12 cellular contexts compared by ENCODE assay signal in the genomic region with DNA sequence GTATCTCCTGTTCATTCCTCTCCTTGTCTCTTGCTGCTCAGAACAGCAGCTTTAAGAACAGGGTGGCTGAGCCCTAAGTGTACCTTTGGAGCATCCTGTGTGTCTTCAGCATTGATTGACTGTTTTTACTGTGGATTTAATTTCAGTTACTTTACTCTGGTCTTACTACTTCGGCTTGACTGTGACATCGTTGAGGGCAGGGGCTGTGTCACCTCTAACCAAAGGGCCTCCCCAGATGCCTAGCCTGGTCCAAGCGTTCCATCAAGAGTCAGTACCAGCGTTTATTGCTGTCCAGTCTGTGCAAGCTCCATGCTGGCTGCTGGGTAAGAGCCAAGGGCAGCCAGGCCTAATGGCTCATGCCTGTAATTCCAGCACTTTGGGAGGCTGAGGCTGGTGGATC.
A peak's percentile ranks its signal among the peaks of the same experiment; 100 is the strongest.
DNase-seq lines count a peak whose midpoint lies in the region; ATAC-seq and TF ChIP-seq lines count a peak whose summit lies in the region.
"Had no signal": no experiment of that assay in that cellular context is flagged by ENCODE, and none has a peak within 500 bp of the region (broad histone marks: within the 10 kb centered on the region; RNA-seq: fewer than 3 reads in every experiment).

No MANE protein-coding gene starts in this region.

- H3K27ac ChIP-seq in RWPE1 (peak overlapping the region; percentile 93), caudate nucleus (ENCODE audit: low read depth, low read length) (peak overlapping the region; percentile 34)
- H3K27ac ChIP-seq: cardiac muscle cell had no signal

- peak overlapping the region; percentile 43 for H3K4me3 Mint-ChIP-seq in activated T-cell treated with anti-CD3 and anti-CD28 coated beads, Interleukin-2, amount 50 U/mL, for 24 hours
- H3K4me3 Mint-ChIP-seq in stimulated activated effector memory CD8-positive, alpha-beta T cell treated with anti-CD3 and anti-CD28 coated beads, Interleukin-12 subunit alpha, Interleukin-12 subunit beta, amount 100 ng/mL, for 72 hours = peak overlapping the region; percentile 50
- H3K4me3 Mint-ChIP-seq: nephron progenitor cell had no signal

- H3K27me3 Mint-ChIP-seq in activated T-cell treated with anti-CD3 and anti-CD28 coated beads, Interleukin-2, amount 50 U/mL, for 24 hours = no peaks in the 10 kb centered on the region

- ATAC-seq in stimulated activated effector memory CD8-positive, alpha-beta T cell treated with anti-CD3 and anti-CD28 coated beads, Interleukin-12 subunit alpha, Interleukin-12 subunit beta, amount 100 ng/mL, for 72 hours = no peak
- ATAC-seq in HG02588 (IDR thresholded peaks at IDR 0.05; ENCODE audit: unreplicated experiment) = no peak
- ATAC-seq in HG03378 (IDR thresholded peaks at IDR 0.05; ENCODE audit: unreplicated experiment) = no peak
- no peak for ATAC-seq in HG03439 (IDR thresholded peaks at IDR 0.05; ENCODE audit: unreplicated experiment)

- DNase-seq in activated T-cell treated with anti-CD3 and anti-CD28 coated beads, Interleukin-2, amount 50 U/mL, for 24 hours = no peak
- DNase-seq in activated T-cell treated with anti-CD3 and anti-CD28 coated beads, Interleukin-2, amount 50 U/mL, for 1 hour = no peak
- DNase-seq in RWPE1 (ENCODE audit: low spot score) (no peak), caudate nucleus (lab: John Stamatoyannopoulos, UW) (peak in 1 of 61 donors; percentile 5)
- DNase-seq in stimulated activated effector memory CD8-positive, alpha-beta T cell treated with anti-CD3 and anti-CD28 coated beads, Interleukin-12 subunit alpha, Interleukin-12 subunit beta, amount 100 ng/mL, for 72 hours (ENCODE audit: low spot score in 2 of 2) = no peak
- DNase-seq: activated CD4-positive, alpha-beta T cell treated with anti-CD3 and anti-CD28 coated beads, Interleukin-2, amount 50 U/mL, for 1 hour; foreskin melanocyte; nephron progenitor cell had no signal

- H3K36me3 Mint-ChIP-seq in activated T-cell treated with anti-CD3 and anti-CD28 coated beads, Interleukin-2, amount 50 U/mL, for 24 hours (ENCODE audit: low read depth) = peaks cover 53% of the 10 kb centered on the region
- peaks cover 67% of the 10 kb centered on the region for H3K36me3 Mint-ChIP-seq in stimulated activated effector memory CD8-positive, alpha-beta T cell treated with anti-CD3 and anti-CD28 coated beads, Interleukin-12 subunit alpha, Interleukin-12 subunit beta, amount 100 ng/mL, for 72 hours

- POLR2A ChIA-PET in RWPE1 (lab: Yijun Ruan, JAX; ENCODE audit: low non-redundant PET) = no interaction called here

- CTCF ChIA-PET in RWPE1 (lab: Yijun Ruan, JAX) = no interaction called here

- no peaks in the 10 kb centered on the region for H3K9me3 Mint-ChIP-seq in activated T-cell treated with anti-CD3 and anti-CD28 coated beads, Interleukin-2, amount 50 U/mL, for 24 hours
- no peaks in the 10 kb centered on the region for H3K9me3 Mint-ChIP-seq in stimulated activated effector memory CD8-positive, alpha-beta T cell treated with anti-CD3 and anti-CD28 coated beads, Interleukin-12 subunit alpha, Interleukin-12 subunit beta, amount 100 ng/mL, for 72 hours
- H3K9me3 Mint-ChIP-seq: nephron progenitor cell had no signal

- H3K4me1 Mint-ChIP-seq in activated T-cell treated with anti-CD3 and anti-CD28 coated beads, Interleukin-2, amount 50 U/mL, for 24 hours (ENCODE audit: low read depth) = peaks cover 82% of the 10 kb centered on the region
- peaks cover 77% of the 10 kb centered on the region for H3K4me1 Mint-ChIP-seq in stimulated activated effector memory CD8-positive, alpha-beta T cell treated with anti-CD3 and anti-CD28 coated beads, Interleukin-12 subunit alpha, Interleukin-12 subunit beta, amount 100 ng/mL, for 72 hours

- TF ChIP-seq CTCF in RWPE1 (conservative IDR thresholded peaks at IDR 0.05; ENCODE audit: low read depth) = no peak

- H3K27ac Mint-ChIP-seq in activated T-cell treated with anti-CD3 and anti-CD28 coated beads, Interleukin-2, amount 50 U/mL, for 24 hours = peak overlapping the region; percentile 91
- H3K27ac Mint-ChIP-seq in stimulated activated effector memory CD8-positive, alpha-beta T cell treated with anti-CD3 and anti-CD28 coated beads, Interleukin-12 subunit alpha, Interleukin-12 subunit beta, amount 100 ng/mL, for 72 hours = peak overlapping the region; percentile 91
